ENCODE assay signal across 7 cellular contexts in the genomic region with DNA sequence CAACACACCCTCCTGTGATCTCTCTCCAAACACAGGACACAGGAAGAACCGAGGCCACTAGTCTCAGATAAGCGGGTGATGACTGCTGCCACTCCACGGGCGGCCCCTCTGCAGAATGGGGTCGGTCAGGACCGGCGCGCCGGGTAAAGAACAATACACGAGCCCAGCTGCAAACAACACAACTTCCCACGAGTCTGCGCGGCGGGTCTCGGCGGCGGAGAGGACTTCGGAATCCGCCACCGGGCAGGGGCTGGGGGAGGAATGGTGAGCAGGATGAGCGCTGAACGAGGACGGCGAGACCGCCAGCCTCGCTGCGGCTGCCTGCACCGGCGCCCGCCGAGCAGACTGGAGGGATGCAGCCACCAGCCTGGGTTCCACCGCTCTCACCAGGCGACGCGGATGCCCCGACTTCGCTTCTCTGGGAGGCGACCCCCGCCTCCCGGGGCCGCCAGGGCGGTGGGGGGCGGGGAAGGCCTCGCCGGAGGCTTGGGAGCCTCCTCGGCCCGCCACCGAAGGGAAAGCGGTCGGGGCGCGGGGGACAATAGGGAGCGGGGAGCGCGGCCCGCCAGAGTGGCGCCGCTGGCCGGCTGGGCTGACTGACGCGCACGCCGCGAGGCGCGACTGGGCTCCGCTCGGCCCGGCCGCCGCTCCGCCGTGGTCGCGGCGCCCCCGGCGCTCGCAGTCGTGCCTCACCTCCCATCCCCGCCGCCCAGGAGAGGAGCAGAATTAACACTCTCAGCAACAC.
DNase-seq lines count a peak whose midpoint lies in the region; ATAC-seq lines count a peak whose summit lies in the region.

No MANE protein-coding gene starts in this region.

- peak; percentile 76 for DNase-seq in NCI-H1105 treated with DMSO at 0.1 percent for 48 hours (lab: John Stamatoyannopoulos, UW)
- peak; percentile 34 for DNase-seq in activated CD4-positive, alpha-beta T cell treated with anti-CD3 and anti-CD28 coated beads, Interleukin-2, amount 50 U/mL, for 1 hour
- peak; percentile 83 for DNase-seq in ecto neural progenitor cell (ENCODE audit: low spot score)
- peak in 1 of 2 donors; percentile 20 for DNase-seq in memory B cell (ENCODE audit: low spot score in 2 of 2)
- DNase-seq in stimulated activated naive B cell treated with anti-CD40 and anti-IgM and Interleukin-4, amounts not matched to agents 10 μg/mL and 1 μg/mL and 100 μg/mL, for 72 hours, result peak; percentile 31

- H3K27ac Mint-ChIP-seq in memory B cell, result peak overlapping the region; percentile 95
- H3K27ac Mint-ChIP-seq in stimulated activated naive B cell treated with anti-CD40 and anti-IgM and Interleukin-4, amounts not matched to agents 10 μg/mL and 1 μg/mL and 100 μg/mL, for 72 hours, result peak overlapping the region; percentile 98

- H3K36me3 Mint-ChIP-seq in memory B cell, result peaks cover 5% of the 10 kb centered on the region
- peaks cover 0 to 2% of the 10 kb centered on the region in 2 donors for H3K36me3 Mint-ChIP-seq in stimulated activated naive B cell treated with anti-CD40 and anti-IgM and Interleukin-4, amounts not matched to agents 10 μg/mL and 1 μg/mL and 100 μg/mL, for 72 hours

- H3K9me3 Mint-ChIP-seq in memory B cell, result no peaks in the 10 kb centered on the region
- no peaks in the 10 kb centered on the region for H3K9me3 Mint-ChIP-seq in stimulated activated naive B cell treated with anti-CD40 and anti-IgM and Interleukin-4, amounts not matched to agents 10 μg/mL and 1 μg/mL and 100 μg/mL, for 72 hours

- peak overlapping the region; percentile 98 for H3K4me3 Mint-ChIP-seq in memory B cell
- H3K4me3 Mint-ChIP-seq in stimulated activated naive B cell treated with anti-CD40 and anti-IgM and Interleukin-4, amounts not matched to agents 10 μg/mL and 1 μg/mL and 100 μg/mL, for 72 hours, result peak overlapping the region; percentile 99

- peaks cover 16% of the 10 kb centered on the region for H3K4me1 Mint-ChIP-seq in memory B cell
- H3K4me1 Mint-ChIP-seq in stimulated activated naive B cell treated with anti-CD40 and anti-IgM and Interleukin-4, amounts not matched to agents 10 μg/mL and 1 μg/mL and 100 μg/mL, for 72 hours, result peaks cover 21 to 37% of the 10 kb centered on the region in 2 donors

- ATAC-seq in GM18519 (IDR thresholded peaks at IDR 0.05; ENCODE audit: low FRiP score, unreplicated experiment) (peak; percentile 14), HG02623 (IDR thresholded peaks at IDR 0.05; ENCODE audit: unreplicated experiment) (peak; percentile 21), memory B cell (ENCODE audit: low read depth) (peak; percentile 27)
- peak; percentile 53 to 58 for ATAC-seq in stimulated activated naive B cell treated with anti-CD40 and anti-IgM and Interleukin-4, amounts not matched to agents 10 μg/mL and 1 μg/mL and 100 μg/mL, for 72 hours (replicated peaks)

- H3K27me3 Mint-ChIP-seq in memory B cell, result no peaks in the 10 kb centered on the region
- no peaks in the 10 kb centered on the region for H3K27me3 Mint-ChIP-seq in stimulated activated naive B cell treated with anti-CD40 and anti-IgM and Interleukin-4, amounts not matched to agents 10 μg/mL and 1 μg/mL and 100 μg/mL, for 72 hours
